Comparison of ENCODE assay signal across 9 cellular contexts in genomic region chr9:27125030-27125429, GRCh38. TPM values are rescaled to one million over a fixed set of nuclear protein-coding genes. Genes with fewer than 3 reads are reported as not detected.
A peak's percentile ranks its signal among the peaks of the same experiment; 100 is the strongest.
DNase-seq lines count a peak whose midpoint lies in the region; ATAC-seq and TF ChIP-seq lines count a peak whose summit lies in the region.
"Had no signal": no experiment of that assay in that cellular context is flagged by ENCODE, and none has a peak within 500 bp of the region (broad histone marks: within the 10 kb centered on the region; RNA-seq: fewer than 3 reads in every experiment).

No MANE protein-coding gene starts in this region.

- TF ChIP-seq POLR2A in heart left ventricle (IDR thresholded peaks at IDR 0.05) = no peak

- H3K27me3 ChIP-seq in SK-N-SH (ENCODE audit: insufficient read depth) (no peaks in the 10 kb centered on the region), heart left ventricle (no peaks in the 10 kb centered on the region)

- H3K4me1 ChIP-seq in SK-N-SH (ENCODE audit: control insufficient read depth in 1 of 2, insufficient read depth in 2 of 2, low read depth in 1 of 2, low read length in 1 of 2) (no peaks in the 10 kb centered on the region; a peak in 1 of 4 replicates), heart left ventricle (peaks cover 0 to 36% (median 18%) of the 10 kb centered on the region in 12 donors)

- H3K4me3 ChIP-seq in SK-N-SH (ENCODE audit: low read depth in 2 of 2, low read length in 1 of 2) = no peak overlapping the region
- H3K4me3 ChIP-seq in heart left ventricle = no peak overlapping the region
- no peak overlapping the region for H3K4me3 ChIP-seq in skeletal muscle cell (ENCODE audit: low read depth, low read length)

- ATAC-seq in heart left ventricle = peak; percentile 93 to 98 (median 96)

- TF ChIP-seq CTCF in SK-N-SH (IDR thresholded peaks at IDR 0.05) (no peak), heart left ventricle (IDR thresholded peaks at IDR 0.05) (no peak)

- H3K4me2 ChIP-seq in SK-N-SH = peak overlapping the region; percentile 47; the same call in 1 of the 2 replicates

- H3K27ac ChIP-seq in SK-N-SH (ENCODE audit: low read depth in 2 of 2, low read length in 1 of 2) (peak overlapping the region; percentile 47 to 68; a peak in 3 of 4 replicates), heart left ventricle (peak overlapping the region in 6 of 12 donors; percentile 10 to 58 (median 34))

- peaks cover 27% of the 10 kb centered on the region for H3F3A ChIP-seq in SK-N-SH (replicated peaks; ENCODE audit: insufficient read depth)

- H3K9ac ChIP-seq in SK-N-SH = no peak overlapping the region

- H3K79me2 ChIP-seq in SK-N-SH (ENCODE audit: insufficient read depth) = no peaks in the 10 kb centered on the region

- H3K9me3 ChIP-seq in SK-N-SH (no peaks in the 10 kb centered on the region), heart left ventricle (no peaks in the 10 kb centered on the region)

- DNase-seq in H4 (ENCODE audit: low spot score) (peak; percentile 80), SK-N-SH (no peak), heart left ventricle (peak; percentile 54 to 81 (median 68)), skeletal muscle cell (ENCODE audit: low read depth) (peak; percentile 96), NCI-H2107 treated with DMSO at 0.1 percent for 48 hours (lab: John Stamatoyannopoulos, UW; ENCODE audit: unreplicated experiment) (no peak), OCI-M2 (lab: John Stamatoyannopoulos, UW; ENCODE audit: unreplicated experiment) (no peak)
- no peak for DNase-seq in activated CD4-positive, alpha-beta T cell treated with anti-CD3 and anti-CD28 coated beads, Interleukin-2, amount 50 U/mL, for 48 hours
- DNase-seq in activated naive CD4-positive, alpha-beta T cell treated with Interleukin-2 at 50 U/mL for 16 hours = no peak

- TF ChIP-seq EP300 in SK-N-SH (IDR thresholded peaks at IDR 0.05; ENCODE audit: borderline replicate concordance in 1 of 2, low read depth in 1 of 2, low read length in 1 of 2) = peak in 1 of 2 experiments; percentile 89; a peak in 2 of 4 replicates

- no peaks in the 10 kb centered on the region for H4K20me1 ChIP-seq in SK-N-SH (ENCODE audit: insufficient read depth)

- CTCF ChIA-PET in SK-N-SH (lab: Yijun Ruan, JAX) = no interaction called here

- POLR2A ChIA-PET in SK-N-SH (lab: Yijun Ruan, JAX) = no interaction called here

- intact Hi-C loops in heart left ventricle (cut with DNase I) = no loop called here

- WGBS in SK-N-SH (ENCODE audit: low lambda C conversion rate) = 8% methylated on average over 4 of the region's 4 CpGs
- 20 to 56% (median 33%) methylated on average over 4 of the region's 4 CpGs for WGBS in heart left ventricle, 4 donors

- no peaks in the 10 kb centered on the region for H3K36me3 ChIP-seq in SK-N-SH (replicated peaks in 1 of 2; ENCODE audit: control insufficient read depth in 1 of 2, insufficient read depth in 2 of 2, low read length in 1 of 2)
- no peaks in the 10 kb centered on the region for H3K36me3 ChIP-seq in heart left ventricle

- no peaks in the 10 kb centered on the region for H3K9me2 ChIP-seq in SK-N-SH

- TF ChIP-seq RAD21 in SK-N-SH (IDR thresholded peaks at IDR 0.05; ENCODE audit: low read length) = no peak

- no peak overlapping the region for H2AFZ ChIP-seq in SK-N-SH (ENCODE audit: low read depth)

TF ChIP-seq in SK-N-SH, 30 proteins besides CTCF, POLR2A, EP300 and RAD21 (continues in another document):
- TF ChIP-seq TCF12 (IDR thresholded peaks at IDR 0.05) = peak; percentile 99
- peak; percentile 93 for TF ChIP-seq PBX3 (IDR thresholded peaks at IDR 0.05)
- no peak for TF ChIP-seq FOXJ3 (CRISPR knock-in tag; IDR thresholded peaks at IDR 0.05)
- no peak for TF ChIP-seq USF1 (IDR thresholded peaks at IDR 0.05; ENCODE audit: borderline replicate concordance, low read depth)
- peak; percentile 51; the same call in 1 of the 2 replicates for TF ChIP-seq MAX (IDR thresholded peaks at IDR 0.05; ENCODE audit: low read depth)
- TF ChIP-seq SIN3A (IDR thresholded peaks at IDR 0.05; ENCODE audit: borderline replicate concordance, low read depth, low read length) = peak; percentile 79; the same call in 1 of the 2 replicates
- TF ChIP-seq SMC3 (IDR thresholded peaks at IDR 0.05; ENCODE audit: low read depth, low read length) = no peak
- TF ChIP-seq TAF1 (IDR thresholded peaks at IDR 0.05; ENCODE audit: borderline replicate concordance, low read depth, low read length) = no peak
- TF ChIP-seq CHD2 (IDR thresholded peaks at IDR 0.05; ENCODE audit: low read length, partially characterized antibody) = no peak
- peak; percentile 94 for TF ChIP-seq FOSL2 (IDR thresholded peaks at IDR 0.05; ENCODE audit: borderline replicate concordance, low read depth)
- TF ChIP-seq MEF2A (IDR thresholded peaks at IDR 0.05; ENCODE audit: borderline replicate concordance, low read depth) = peak; percentile 19; the same call in 1 of the 2 replicates
- TF ChIP-seq JUND (IDR thresholded peaks at IDR 0.05) = peak; percentile 93
- no peak for TF ChIP-seq GABPA (IDR thresholded peaks at IDR 0.05; ENCODE audit: low read depth)
- TF ChIP-seq ELF1 (IDR thresholded peaks at IDR 0.05) = peak; percentile 52; the same call in 1 of the 2 replicates
- no peak for TF ChIP-seq IRF3 (IDR thresholded peaks at IDR 0.05; ENCODE audit: low read depth, low read length)
- no peak for TF ChIP-seq RFX5 (IDR thresholded peaks at IDR 0.05; ENCODE audit: low read length)
- TF ChIP-seq YY1 (IDR thresholded peaks at IDR 0.05; ENCODE audit: low read depth) = no peak
- no peak; the same call in 1 of the 2 replicates for TF ChIP-seq RXRA (IDR thresholded peaks at IDR 0.05; ENCODE audit: borderline replicate concordance, low read depth)
- peak; percentile 76; the same call in 1 of the 2 replicates for TF ChIP-seq POLR2AphosphoS5 (IDR thresholded peaks at IDR 0.05; ENCODE audit: low read depth, low read length)
- no peak for TF ChIP-seq EZH2phosphoT487 (IDR thresholded peaks at IDR 0.05; ENCODE audit: borderline replicate concordance, low read depth)
- TF ChIP-seq NRF1 (IDR thresholded peaks at IDR 0.05; ENCODE audit: low read depth, low read length) = no peak
- TF ChIP-seq NFIC (IDR thresholded peaks at IDR 0.05; ENCODE audit: borderline replicate concordance) = peak; percentile 98
- peak; percentile 76; the same call in 1 of the 2 replicates for TF ChIP-seq FOXM1 (IDR thresholded peaks at IDR 0.05; ENCODE audit: low read depth)
- TF ChIP-seq TEAD4 (IDR thresholded peaks at IDR 0.05; ENCODE audit: borderline replicate concordance, insufficient read depth) = peak; percentile 79
- no peak for TF ChIP-seq GATA2 (CRISPR knock-in tag; IDR thresholded peaks at IDR 0.05)
- TF ChIP-seq RCOR1 (IDR thresholded peaks at IDR 0.05; ENCODE audit: low read length) = no peak

RNA-seq across cellular contexts. Expression of gene TEK, which starts 16.0 kb away (rescaled TPM):
- total RNA-seq in H4 (2014; rRNA removed; shearing (Covaris generic)) = 0.35 and 0.68 TPM in 2 replicates
- polyA plus RNA-seq in SK-N-SH (2012; rRNA removed) = 0.03 and 0.10 TPM in 2 replicates
- polyA plus RNA-seq in SK-N-SH (2012; cell fraction: cytosol; rRNA removed) = 0.04 and 0.08 TPM in 2 replicates
- 0.08 and 0.11 TPM in 2 replicates for polyA plus RNA-seq in SK-N-SH (2012; cell fraction: nucleus; rRNA removed)
- total RNA-seq in heart left ventricle = 10 to 100 TPM; 11.9 to 36.5 (median 19.2) TPM
- 10 to 100 TPM in 1 of 2 donors, 1 to 10 TPM in 1; 6.4 to 17.7 TPM for polyA plus RNA-seq in heart left ventricle
- total RNA-seq: activated CD8-positive, alpha-beta memory T cell treated with anti-CD3 and anti-CD28 coated beads for 36 hours had no signal

Comparison
In these comparisons a context has a peak if more than half of its experiments do, and no peak if none do; other contexts are left out.
1. DNase-seq: peak in H4 (single experiment), heart left ventricle (5 of 5) and skeletal muscle cell (single experiment); none in SK-N-SH (single experiment), NCI-H2107 treated with DMSO at 0.1 percent for 48 hours (single experiment), activated CD4-positive, alpha-beta T cell treated with anti-CD3 and anti-CD28 coated beads, Interleukin-2, amount 50 U/mL, for 48 hours (0 of 2), activated naive CD4-positive, alpha-beta T cell treated with Interleukin-2 at 50 U/mL for 16 hours (single experiment) and OCI-M2 (single experiment).